ENCODE assay signal across 1 cellular context in genomic region chr14:55191101-55191880, GRCh38.
A peak's percentile ranks its signal among the peaks of the same experiment; 100 is the strongest.
TF ChIP-seq lines count a peak whose summit lies in the region.

DLGAP5 (minus strand) TSS chr14:55191585; CDS start chr14:55189179, 2,406 bp downstream.

TF ChIP-seq in HepG2, 621 proteins besides CTCF, POLR2A, EP300 and RAD21 (continued from another document and continues in another):
- TF ChIP-seq ZBTB40 (IDR thresholded peaks at IDR 0.05) (peak; percentile 47), ZBTB40 (CRISPR knock-in tag; IDR thresholded peaks at IDR 0.05) (no peak), ZNF432 (CRISPR knock-in tag; IDR thresholded peaks at IDR 0.05; ENCODE audit: borderline replicate concordance) (no peak), XRCC5 (optimal IDR thresholded peaks at IDR 0.05; ENCODE audit: low read length) (peak; percentile 59), GPBP1L1 (CRISPR knock-in tag; IDR thresholded peaks at IDR 0.05) (no peak), SIN3B (IDR thresholded peaks at IDR 0.05; ENCODE audit: low read length) (peak; percentile 99), ZNF564 (CRISPR knock-in tag; IDR thresholded peaks at IDR 0.05) (peak; percentile 23; the same call in 1 of the 2 replicates), MXD1 (CRISPR knock-in tag; IDR thresholded peaks at IDR 0.05) (peak; percentile 33; the same call in 1 of the 2 replicates), ZNF329 (CRISPR knock-in tag; IDR thresholded peaks at IDR 0.05; ENCODE audit: low read depth) (no peak), GATAD1 (CRISPR knock-in tag; IDR thresholded peaks at IDR 0.05) (peak; percentile 88), ZNF781 (CRISPR knock-in tag; IDR thresholded peaks at IDR 0.05; ENCODE audit: borderline replicate concordance, not compliant biosample characterization) (no peak), ZNF737 (CRISPR knock-in tag; IDR thresholded peaks at IDR 0.05; ENCODE audit: borderline replicate concordance) (no peak), REXO4 (CRISPR knock-in tag; IDR thresholded peaks at IDR 0.05; ENCODE audit: borderline replicate concordance) (peak; percentile 73; the same call in 1 of the 2 replicates), MEIS2 (CRISPR knock-in tag; IDR thresholded peaks at IDR 0.05) (no peak), NCOA2 (CRISPR knock-in tag; IDR thresholded peaks at IDR 0.05) (no peak), ZBTB38 (CRISPR knock-in tag; IDR thresholded peaks at IDR 0.05) (no peak; the same call in 1 of the 2 replicates), JARID2 (CRISPR knock-in tag; IDR thresholded peaks at IDR 0.05; ENCODE audit: insufficient replicate concordance) (no peak), HIVEP1 (CRISPR knock-in tag; IDR thresholded peaks at IDR 0.05) (0 out of 2 replicates have a peak, but pooled peaks have one; percentile 33), PRMT3 (CRISPR knock-in tag; IDR thresholded peaks at IDR 0.05; ENCODE audit: borderline replicate concordance, low read depth) (peak; percentile 91; the same call in 1 of the 2 replicates), PAXIP1 (CRISPR knock-in tag; conservative IDR thresholded peaks at IDR 0.05) (no peak), PAX8 (CRISPR knock-in tag; IDR thresholded peaks at IDR 0.05; ENCODE audit: borderline replicate concordance) (no peak), CREBL2 (CRISPR knock-in tag; IDR thresholded peaks at IDR 0.05; ENCODE audit: borderline replicate concordance) (no peak), ZNF569 (CRISPR knock-in tag; IDR thresholded peaks at IDR 0.05; ENCODE audit: borderline replicate concordance) (no peak), KLF16 (CRISPR knock-in tag; IDR thresholded peaks at IDR 0.05) (0 out of 4 replicates have a peak, but pooled peaks of 1 of the 2 experiments have one; percentile 17), ZNF609 (CRISPR knock-in tag; IDR thresholded peaks at IDR 0.05; ENCODE audit: borderline replicate concordance) (no peak), ZNF580 (CRISPR knock-in tag; IDR thresholded peaks at IDR 0.05; ENCODE audit: borderline replicate concordance, low read depth) (0 out of 2 replicates have a peak, but pooled peaks have one; percentile 49), GABPB1 (CRISPR knock-in tag; IDR thresholded peaks at IDR 0.05) (peak; percentile 95), HMGXB4 (CRISPR knock-in tag; IDR thresholded peaks at IDR 0.05; ENCODE audit: borderline replicate concordance in 1 of 2, low read depth in 1 of 2) (peak in 1 of 2 experiments; percentile 58; a peak in 1 of 4 replicates), ZFY (CRISPR knock-in tag; IDR thresholded peaks at IDR 0.05) (peak; percentile 31; the same call in 1 of the 2 replicates), ZBTB49 (CRISPR knock-in tag; IDR thresholded peaks at IDR 0.05; ENCODE audit: borderline replicate concordance) (no peak)
